21 cellular contexts compared by ENCODE assay signal in genomic region chr12:121232163-121232562, GRCh38.
"Had no signal": no experiment of that assay in that cellular context is flagged by ENCODE, and none has a peak within 500 bp of the region (broad histone marks: within the 10 kb centered on the region; RNA-seq: fewer than 3 reads in every experiment).

No MANE protein-coding gene starts in this region.

- H3K9me3 Mint-ChIP-seq: effector memory CD8-positive, alpha-beta T cell; mesothelial cell of epicardium; naive B cell; T-helper 1 cell treated with Interleukin-12 subunit alpha and Interleukin-12 subunit beta and Interleukin-4 antibody, amounts not matched to agents 30 μg/mL and 1 μg/mL, for 36 hours had no signal

- H3K9ac ChIP-seq: parathyroid adenoma had no signal

- DNase-seq: activated CD4-positive, alpha-beta T cell treated with anti-CD3 and anti-CD28 coated beads for 36 hours; activated CD4-positive, CD25-positive, alpha-beta regulatory T cell; activated CD8-positive, alpha-beta memory T cell treated with anti-CD3 and anti-CD28 coated beads for 24 hours; activated gamma-delta T cell treated with Interleukin-2 at 50 U/mL for 16 hours; activated naive CD4-positive, alpha-beta T cell treated with anti-CD3 and anti-CD28 coated beads, Interleukin-2, amount 50 U/mL, for 16 hours; activated T-cell treated with anti-CD3 and anti-CD28 coated beads, Interleukin-2, amount 50 U/mL, for 1 hour; amniotic stem cell; brain microvascular endothelial cell; cortex of kidney; effector memory CD8-positive, alpha-beta T cell; left cardiac atrium; naive B cell; nucleus accumbens; stimulated activated CD4-positive, alpha-beta T cell treated with anti-CD3 and anti-CD28 coated beads, Interleukin-2, amount 100 ng/mL, for 48 hours had no signal

- H3K4me2 ChIP-seq: hepatocyte had no signal

- H3K9me3 ChIP-seq: gastroesophageal sphincter, right atrium auricular region, tibial nerve had no signal

- H3K4me3 Mint-ChIP-seq: activated CD4-positive, alpha-beta T cell treated with anti-CD3 and anti-CD28 coated beads for 36 hours; effector memory CD8-positive, alpha-beta T cell; mesothelial cell of epicardium; T-helper 1 cell treated with Interleukin-12 subunit alpha and Interleukin-12 subunit beta and Interleukin-4 antibody, amounts not matched to agents 30 μg/mL and 1 μg/mL, for 36 hours had no signal

- H3K27me3 ChIP-seq: brain microvascular endothelial cell, gastroesophageal sphincter, hepatocyte, right atrium auricular region, tibial nerve had no signal

- H2AFZ ChIP-seq: hepatocyte, parathyroid adenoma had no signal

- H3K27ac Mint-ChIP-seq: activated CD4-positive, alpha-beta T cell treated with anti-CD3 and anti-CD28 coated beads for 36 hours; mesothelial cell of epicardium; T-helper 1 cell treated with Interleukin-12 subunit alpha and Interleukin-12 subunit beta and Interleukin-4 antibody, amounts not matched to agents 30 μg/mL and 1 μg/mL, for 36 hours had no signal

- H3K36me3 Mint-ChIP-seq: naive B cell had no signal

- H3K27ac ChIP-seq: brain microvascular endothelial cell, gastroesophageal sphincter, hepatocyte, parathyroid adenoma, right atrium auricular region, tibial nerve had no signal

- H3K79me2 ChIP-seq: hepatocyte, parathyroid adenoma had no signal

- H3K27me3 Mint-ChIP-seq: activated CD4-positive, alpha-beta T cell treated with anti-CD3 and anti-CD28 coated beads for 36 hours; effector memory CD8-positive, alpha-beta T cell; naive B cell had no signal

- H3K4me3 ChIP-seq: gastroesophageal sphincter, hepatocyte, right atrium auricular region, tibial nerve had no signal

- ATAC-seq: activated CD4-positive, alpha-beta T cell treated with anti-CD3 and anti-CD28 coated beads for 36 hours; effector memory CD8-positive, alpha-beta T cell; gastroesophageal sphincter; left cardiac atrium had no signal
